Comparison of ENCODE assay signal across 8 cellular contexts in genomic region chr2:70994445-70995226, GRCh38. TPM values are rescaled to one million over a fixed set of nuclear protein-coding genes. Genes with fewer than 3 reads are reported as not detected.
DNase-seq lines count a peak whose midpoint lies in the region; ATAC-seq and TF ChIP-seq lines count a peak whose summit lies in the region.

TEX261 (minus strand) TSS chr2:70994873; CDS start chr2:70994757, 116 bp downstream.

- intact Hi-C loops in left ventricle myocardium superior (cut with micrococcal nuclease): no loop called here
- intact Hi-C loops in uterus (cut with DNase I; ENCODE audit: low total_unique reads): no loop called here

- H3K4me1 ChIP-seq in uterus: peaks cover 0 to 17% of the 10 kb centered on the region in 2 donors

- peak; percentile 95 for TF ChIP-seq CTCF in GM13977 (IDR thresholded peaks at IDR 0.05; ENCODE audit: extremely low read depth, insufficient read depth, missing control alignments)
- peak; percentile 49 to 89 (median 84) for TF ChIP-seq CTCF in uterus (IDR thresholded peaks at IDR 0.05)

- peak in 1 of 2 donors; percentile 62 for TF ChIP-seq POLR2A in uterus (IDR thresholded peaks at IDR 0.05)

- peaks cover 26% of the 10 kb centered on the region for H3K4me1 Mint-ChIP-seq in T-helper 17 cell

- ATAC-seq in HG02798 (IDR thresholded peaks at IDR 0.05; ENCODE audit: poor library complexity, unreplicated experiment) (peak; percentile 97), T-helper 17 cell (peak; percentile 97), left ventricle myocardium superior (peak; percentile 99)

- H3K27ac Mint-ChIP-seq in T-helper 17 cell: peak within 1 kb of the TSS; percentile 97

- peaks cover 2% of the 10 kb centered on the region for H3K36me3 Mint-ChIP-seq in T-helper 17 cell (ENCODE audit: low read depth)

- H3K36me3 ChIP-seq in uterus: no peaks in the 10 kb centered on the region

- peak within 1 kb of the TSS; percentile 99 for H3K4me3 Mint-ChIP-seq in T-helper 17 cell

- H3K4me3 ChIP-seq in uterus: peak within 1 kb of the TSS; percentile 95 to 98

- H3K9me3 ChIP-seq in T-helper 17 cell (ENCODE audit: control insufficient read depth, low read length, poor library complexity, severe bottlenecking) (no peaks in the 10 kb centered on the region), uterus (no peaks in the 10 kb centered on the region)

- no peaks in the 10 kb centered on the region for H3K27me3 Mint-ChIP-seq in T-helper 17 cell

- in situ Hi-C loops in GM13977 (cut with MboI; ENCODE audit: low pct_unique_long_range_greater_than_20kb, low sequenced_read_pairs, unreplicated experiment): no loop called here

- DNase-seq in GM13977 (ENCODE audit: low spot score) (peak; percentile 95), NCI-H1417 treated with DMSO at 0.1 percent for 48 hours (lab: John Stamatoyannopoulos, UW) (peak; percentile 38), T-helper 17 cell (peak; percentile 86 to 92 (median 89)), amygdala (lab: John Stamatoyannopoulos, UW) (peak; percentile 30 to 88 (median 74)), left ventricle myocardium superior (peak; percentile 94), putamen (ENCODE audit: low spot score) (peak; percentile 84), uterus (peak; percentile 80 to 88)

- no peaks in the 10 kb centered on the region for H3K27me3 ChIP-seq in uterus

- H3K27ac ChIP-seq in uterus: peak within 1 kb of the TSS; percentile 85 to 86

RNA-seq across cellular contexts. Expression of gene TEX261, which starts in this region (rescaled TPM):
- total RNA-seq in T-helper 17 cell (10 to 100 TPM; 30.0 to 31.3 TPM), left ventricle myocardium superior (50.4 TPM), uterus (10 to 100 TPM; 10.2 to 81.8 (median 53.7) TPM)

Comparison
In these comparisons a context has a peak if more than half of its experiments do, and no peak if none do; other contexts are left out.
1. Peak in every context shown above with its lines: DNase-seq, ATAC-seq, H3K4me3 ChIP-seq and H3K27ac ChIP-seq.
2. DNase-seq: peak in every context shown above with its lines; median percentile 95 in GM13977; 94 in left ventricle myocardium superior; 89 in T-helper 17 cell; 84 in putamen; 84 in uterus; 74 in amygdala; 38 in NCI-H1417 treated with DMSO at 0.1 percent for 48 hours.